17 cellular contexts compared by ENCODE assay signal in genomic region chrX:15343075-15343476, GRCh38. TPM values are rescaled to one million over a fixed set of nuclear protein-coding genes. Genes with fewer than 3 reads are reported as not detected.
DNase-seq lines count a peak whose midpoint lies in the region; ATAC-seq, FAIRE-seq and TF ChIP-seq lines count a peak whose summit lies in the region.
"Had no signal": no experiment of that assay in that cellular context is flagged by ENCODE, and none has a peak within 500 bp of the region (broad histone marks: within the 10 kb centered on the region; RNA-seq: fewer than 3 reads in every experiment).

No MANE protein-coding gene starts in this region.

- H3K9ac ChIP-seq in mesenchymal stem cell (ENCODE audit: low read length) = no peak overlapping the region

- H3K4ac ChIP-seq in mesenchymal stem cell (ENCODE audit: low read depth in 1 of 2, low read length in 2 of 2) = no peak overlapping the region

- no peak for FAIRE-seq in bronchial epithelial cell (lab: Jason Lieb, UNC)
- FAIRE-seq: frontal cortex had no signal

- POLR2A ChIA-PET in HEK293T (lab: Yijun Ruan, JAX) = no interaction called here

- DNase-seq in AG08396 (ENCODE audit: low spot score) = peak; percentile 16
- DNase-seq in HEK293T (ENCODE audit: extremely low spot score) = no peak
- DNase-seq in bronchial epithelial cell (ENCODE audit: low read depth) = peak; percentile 29
- DNase-seq in mesenchymal stem cell = peak; percentile 56
- DNase-seq in uterus = no peak
- no peak for DNase-seq in activated CD8-positive, alpha-beta memory T cell treated with anti-CD3 and anti-CD28 coated beads for 24 hours
- no peak for DNase-seq in GM20000 (ENCODE audit: low spot score)
- DNase-seq: activated CD4-positive, alpha-beta memory T cell treated with anti-CD3 and anti-CD28 coated beads, Interleukin-2, amount 10 ng/mL, durations not matched to agents 7 days and 5 days; immature natural killer cell; occipital lobe; spleen; stimulated activated naive CD8-positive, alpha-beta T cell treated with anti-CD3 and anti-CD28 coated beads, Interleukin-15, amount 100 ng/mL, for 72 hours had no signal

- no peak overlapping the region for H2AK5ac ChIP-seq in mesenchymal stem cell (ENCODE audit: low read length, severe bottlenecking)

- CTCF ChIA-PET in HEK293T (lab: Yijun Ruan, JAX) = interaction anchor here (1.6 kb wide), 1 partner anchor 43 kb away, joined by 6 read pairs; no protein-coding TSS in a partner anchor

- no peak overlapping the region for H3K27ac ChIP-seq in mesenchymal stem cell (ENCODE audit: low read length, poor library complexity, severe bottlenecking)
- no peak overlapping the region for H3K27ac ChIP-seq in uterus

- intact Hi-C loops in uterus (cut with DNase I; ENCODE audit: low total_unique reads) = loop anchor here (10.0 kb wide), 1 partner anchor 122 kb away; no protein-coding TSS in a partner anchor

- H3K4me3 ChIP-seq in bronchial epithelial cell (ENCODE audit: low read depth, low read length) = no peak overlapping the region
- no peak overlapping the region for H3K4me3 ChIP-seq in mesenchymal stem cell (ENCODE audit: insufficient read depth in 1 of 2, low read depth in 1 of 2, low read length in 2 of 2)
- no peak overlapping the region for H3K4me3 ChIP-seq in uterus
- H3K4me3 ChIP-seq: spleen had no signal

- H3K18ac ChIP-seq in mesenchymal stem cell (ENCODE audit: low read depth in 1 of 2, low read length in 2 of 2) = no peak overlapping the region

- H3K36me3 ChIP-seq in bronchial epithelial cell (ENCODE audit: control insufficient read depth, insufficient read depth, low read length) (no peaks in the 10 kb centered on the region), mesenchymal stem cell (ENCODE audit: control insufficient read depth in 1 of 2, insufficient read depth in 2 of 2, low read depth in 1 of 2, low read length in 2 of 2) (no peaks in the 10 kb centered on the region), uterus (no peaks in the 10 kb centered on the region)
- H3K36me3 ChIP-seq: spleen had no signal

- H3K4me2 ChIP-seq in mesenchymal stem cell (ENCODE audit: low read length, poor library complexity, severe bottlenecking) = no peak overlapping the region

- TF ChIP-seq CTCF in bronchial epithelial cell (IDR thresholded peaks at IDR 0.05; ENCODE audit: insufficient read depth, low read length, severe bottlenecking) (no peak), uterus (IDR thresholded peaks at IDR 0.05) (no peak), GM20000 (IDR thresholded peaks at IDR 0.05; ENCODE audit: extremely low read depth, missing control alignments) (no peak)

- WGBS in mesenchymal stem cell = 77% methylated on average over 2 of the region's 5 CpGs

- H2AFZ ChIP-seq in mesenchymal stem cell (ENCODE audit: low read depth, low read length) = no peak overlapping the region

- no peak overlapping the region for H2BK5ac ChIP-seq in mesenchymal stem cell (ENCODE audit: low read depth, low read length, poor library complexity, severe bottlenecking)

- H3K27me3 ChIP-seq in bronchial epithelial cell (ENCODE audit: control insufficient read depth, insufficient read depth, low read length) = no peaks in the 10 kb centered on the region
- peaks cover 0 to 24% of the 10 kb centered on the region in 2 experiments for H3K27me3 ChIP-seq in mesenchymal stem cell (ENCODE audit: control insufficient read depth in 1 of 2, insufficient read depth in 1 of 2, low read length in 2 of 2)
- H3K27me3 ChIP-seq in uterus = no peaks in the 10 kb centered on the region

- H3K14ac ChIP-seq in mesenchymal stem cell (ENCODE audit: low read length in 2 of 2) = no peak overlapping the region

- H3K23ac ChIP-seq in mesenchymal stem cell (ENCODE audit: low read length in 2 of 2) = no peak overlapping the region

- H3K9me3 ChIP-seq in mesenchymal stem cell (ENCODE audit: control insufficient read depth, low read length) (no peaks in the 10 kb centered on the region), uterus (no peaks in the 10 kb centered on the region)
- H3K9me3 ChIP-seq: spleen had no signal

- H4K91ac ChIP-seq in mesenchymal stem cell (ENCODE audit: low read length) = no peak overlapping the region

- ATAC-seq in HG03432 (IDR thresholded peaks at IDR 0.05; ENCODE audit: unreplicated experiment) = no peak
- ATAC-seq: stimulated activated naive CD8-positive, alpha-beta T cell treated with anti-CD3 and anti-CD28 coated beads, Interleukin-15, amount 100 ng/mL, for 72 hours had no signal

- H2BK15ac ChIP-seq in mesenchymal stem cell (ENCODE audit: low read depth, poor library complexity, severe bottlenecking) = no peak overlapping the region

- no peak overlapping the region for H2BK12ac ChIP-seq in mesenchymal stem cell (ENCODE audit: low read length in 2 of 2)

- no peaks in the 10 kb centered on the region for H3K4me1 ChIP-seq in mesenchymal stem cell (ENCODE audit: control insufficient read depth, insufficient read depth, low read depth, low read length)
- no peaks in the 10 kb centered on the region for H3K4me1 ChIP-seq in uterus
- H3K4me1 ChIP-seq: spleen had no signal

- no peak for TF ChIP-seq POLR2A in uterus (IDR thresholded peaks at IDR 0.05)

- no peak overlapping the region for H2BK120ac ChIP-seq in mesenchymal stem cell (ENCODE audit: low read depth, low read length)

- H4K8ac ChIP-seq in mesenchymal stem cell (ENCODE audit: low read length) = no peak overlapping the region

- no peaks in the 10 kb centered on the region for H3K79me1 ChIP-seq in mesenchymal stem cell (replicated peaks; ENCODE audit: low read length, poor library complexity, severe bottlenecking)

TF ChIP-seq in HEK293T, 16 proteins besides CTCF, POLR2A, EP300 and RAD21:
- TF ChIP-seq PKNOX1 (IDR thresholded peaks at IDR 0.05) = peak; percentile 60
- no peak for TF ChIP-seq FOXM1 (IDR thresholded peaks at IDR 0.05; ENCODE audit: borderline replicate concordance)
TF ChIP-seq in HEK293T: peak in this region for 1.

RNA-seq across cellular contexts. Expression of gene PIGA, which starts 7.8 kb away (rescaled TPM):
- total RNA-seq in bronchial epithelial cell (45.0 and 67.0 TPM in 2 replicates), uterus (10 to 100 TPM; 10.2 to 54.8 (median 13.8) TPM)
- polyA plus RNA-seq in mesenchymal stem cell (2013, experiment 1 of 2) = 4.5 TPM
- 4.0 TPM for polyA plus RNA-seq in mesenchymal stem cell (2013, experiment 2 of 2)

RNA-seq across cellular contexts. Expression of gene ASB11, which starts 27.6 kb away (rescaled TPM):
- not detected in 2 replicates for total RNA-seq in bronchial epithelial cell
- not detected for polyA plus RNA-seq in mesenchymal stem cell (2013, experiment 1 of 2)
- not detected for polyA plus RNA-seq in mesenchymal stem cell (2013, experiment 2 of 2)
- under 1 TPM in 2 of 4 donors, not detected in 2; 0.30 to 0.88 TPM for total RNA-seq in uterus
- total RNA-seq: activated CD4-positive, alpha-beta memory T cell treated with anti-CD3 and anti-CD28 coated beads, Interleukin-2, amount 10 ng/mL, durations not matched to agents 7 days and 5 days; astrocyte; frontal cortex; HT1080; mononuclear cell; occipital lobe; spleen had no signal
- polyA plus RNA-seq: immature natural killer cell, spleen had no signal

RNA-seq across cellular contexts. Expression of gene VEGFD, which starts 41.1 kb away (rescaled TPM):
- total RNA-seq in bronchial epithelial cell = 0.26 TPM in 2 replicates
- 0.03 TPM for polyA plus RNA-seq in mesenchymal stem cell (2013, experiment 1 of 2)
- polyA plus RNA-seq in mesenchymal stem cell (2013, experiment 2 of 2) = 0.04 TPM
- total RNA-seq in uterus = 10 to 100 TPM in 1 of 4 donors, 1 to 10 TPM in 2, not detected in 1; 2.9 to 13.2 (median 6.2) TPM
- total RNA-seq: astrocyte, frontal cortex, HT1080, mononuclear cell, occipital lobe had no signal
- polyA plus RNA-seq: immature natural killer cell had no signal

Comparison
In these comparisons a context has a peak if more than half of its experiments do, and no peak if none do; other contexts are left out.
1. DNase-seq: peak in AG08396 (single experiment), bronchial epithelial cell (single experiment) and mesenchymal stem cell (single experiment); none in HEK293T (single experiment), uterus (0 of 2), activated CD8-positive, alpha-beta memory T cell treated with anti-CD3 and anti-CD28 coated beads for 24 hours (single experiment) and GM20000 (single experiment).